In the genomic region with DNA sequence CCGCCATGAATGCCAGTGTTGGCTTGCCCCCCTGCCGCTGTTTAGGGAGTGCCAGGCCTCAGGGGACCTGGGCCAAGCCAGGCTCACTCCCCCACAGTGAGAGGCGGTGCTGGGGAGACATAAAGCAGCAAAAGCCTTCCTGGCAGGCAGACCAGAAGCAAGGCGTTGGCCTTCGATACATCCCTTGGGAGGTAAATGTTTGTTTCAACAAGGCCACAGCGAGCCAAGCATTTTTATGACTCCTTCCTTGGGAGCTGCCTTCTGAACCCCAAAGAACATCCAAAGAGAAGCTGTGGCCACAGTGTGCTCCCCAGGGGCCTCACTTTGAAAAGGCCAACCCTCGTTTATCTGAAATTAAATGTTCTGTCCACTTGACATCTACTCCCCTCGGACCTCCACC, we compare ENCODE assay signal across 15 cellular contexts.
DNase-seq lines count a peak whose midpoint lies in the region; ATAC-seq and TF ChIP-seq lines count a peak whose summit lies in the region.
"Had no signal": no experiment of that assay in that cellular context is flagged by ENCODE, and none has a peak within 500 bp of the region (broad histone marks: within the 10 kb centered on the region; RNA-seq: fewer than 3 reads in every experiment).

No MANE protein-coding gene starts in this region.

- H3K9me2 ChIP-seq in hepatocyte (replicated peaks; ENCODE audit: insufficient read depth): no peaks in the 10 kb centered on the region

- H3K36me3 ChIP-seq in HEK293 (ENCODE audit: control insufficient read depth in 2 of 2, insufficient read depth in 1 of 2, low read length in 2 of 2) (no peaks in the 10 kb centered on the region), hepatocyte (replicated peaks; ENCODE audit: insufficient read depth, low read depth) (no peaks in the 10 kb centered on the region), urinary bladder (ENCODE audit: insufficient read depth) (no peaks in the 10 kb centered on the region)
- H3K36me3 ChIP-seq: esophagus squamous epithelium had no signal

- H3K9me3 Mint-ChIP-seq in brain (peaks cover 0 to 6% (median 5%) of the 10 kb centered on the region in 5 experiments), nephron progenitor cell (peaks cover 1% of the 10 kb centered on the region)
- H3K9me3 Mint-ChIP-seq in stimulated activated naive B cell treated with anti-CD40 and anti-IgM and Interleukin-4, amounts not matched to agents 10 μg/mL and 1 μg/mL and 100 μg/mL, for 72 hours: peaks cover 3 to 9% of the 10 kb centered on the region in 2 donors
- H3K9me3 Mint-ChIP-seq: activated CD4-positive, alpha-beta T cell treated with anti-CD3 and anti-CD28 coated beads, Interleukin-2, amount 10 ng/mL, durations not matched to agents 24 days and 14 days; stimulated activated effector memory CD8-positive, alpha-beta T cell treated with anti-CD3 and anti-CD28 coated beads, Interleukin-12 subunit alpha, Interleukin-12 subunit beta, amount 100 ng/mL, for 72 hours; T-helper 1 cell treated with Interleukin-12 subunit alpha and Interleukin-12 subunit beta and Interleukin-4 antibody, amounts not matched to agents 30 μg/mL and 1 μg/mL, for 36 hours had no signal

- WGBS in hepatocyte (ENCODE audit: low lambda C conversion rate, missing lambda C conversion rate): 64% methylated on average over 8 of the region's 8 CpGs
- WGBS in urinary bladder: 21% methylated on average over 8 of the region's 8 CpGs

- no peaks in the 10 kb centered on the region for H3K9me3 ChIP-seq in HEK293 (ENCODE audit: control insufficient read depth, insufficient read depth, low read depth, low read length)
- no peaks in the 10 kb centered on the region for H3K9me3 ChIP-seq in hepatocyte (ENCODE audit: low read depth)
- H3K9me3 ChIP-seq: esophagus squamous epithelium had no signal

- ATAC-seq in stimulated activated naive B cell treated with anti-CD40 and anti-IgM and Interleukin-4, amounts not matched to agents 10 μg/mL and 1 μg/mL and 100 μg/mL, for 72 hours (replicated peaks): no peak
- ATAC-seq: stimulated activated effector memory CD8-positive, alpha-beta T cell treated with anti-CD3 and anti-CD28 coated beads, Interleukin-12 subunit alpha, Interleukin-12 subunit beta, amount 100 ng/mL, for 72 hours had no signal

- peaks cover 33% of the 10 kb centered on the region for H3K79me2 ChIP-seq in hepatocyte

- no peak overlapping the region for H3K4me3 ChIP-seq in HEK293 (ENCODE audit: low read depth, low read length)
- H3K4me3 ChIP-seq in hepatocyte: no peak overlapping the region
- H3K4me3 ChIP-seq in urinary bladder (ENCODE audit: low read depth, low read length): no peak overlapping the region
- H3K4me3 ChIP-seq: esophagus squamous epithelium had no signal

- H3K4me1 ChIP-seq in HEK293 (ENCODE audit: control insufficient read depth, insufficient read depth, low read length) (peaks cover 12% of the 10 kb centered on the region), hepatocyte (ENCODE audit: insufficient read depth) (peaks cover 41% of the 10 kb centered on the region), urinary bladder (ENCODE audit: insufficient read depth) (no peaks in the 10 kb centered on the region)

- H2AFZ ChIP-seq in hepatocyte: no peak overlapping the region

- H3K36me3 Mint-ChIP-seq in brain (no peaks in the 10 kb centered on the region), nephron progenitor cell (ENCODE audit: low read depth) (no peaks in the 10 kb centered on the region)
- H3K36me3 Mint-ChIP-seq in stimulated activated naive B cell treated with anti-CD40 and anti-IgM and Interleukin-4, amounts not matched to agents 10 μg/mL and 1 μg/mL and 100 μg/mL, for 72 hours: peaks cover 1% of the 10 kb centered on the region in 2 donors

- H3K27ac Mint-ChIP-seq in brain (peak overlapping the region in 3 of 5 experiments; percentile 31 to 77 (median 59)), nephron progenitor cell (no peak overlapping the region)
- H3K27ac Mint-ChIP-seq in stimulated activated naive B cell treated with anti-CD40 and anti-IgM and Interleukin-4, amounts not matched to agents 10 μg/mL and 1 μg/mL and 100 μg/mL, for 72 hours: no peak overlapping the region
- H3K27ac Mint-ChIP-seq: activated CD4-positive, alpha-beta T cell treated with anti-CD3 and anti-CD28 coated beads, Interleukin-2, amount 10 ng/mL, durations not matched to agents 24 days and 14 days; stimulated activated effector memory CD8-positive, alpha-beta T cell treated with anti-CD3 and anti-CD28 coated beads, Interleukin-12 subunit alpha, Interleukin-12 subunit beta, amount 100 ng/mL, for 72 hours; T-helper 1 cell treated with Interleukin-12 subunit alpha and Interleukin-12 subunit beta and Interleukin-4 antibody, amounts not matched to agents 30 μg/mL and 1 μg/mL, for 36 hours had no signal

- CTCF ChIA-PET in HEK293 (lab: Yijun Ruan, JAX): interaction anchor here (0.7 to 2.3 kb wide), 3 partner anchors 7 to 21 kb away, joined by 3 to 8 read pairs (median 3); no protein-coding TSS in a partner anchor

- DNase-seq in hepatocyte (ENCODE audit: low spot score) (no peak), SK-N-DZ (ENCODE audit: low spot score) (no peak), nephron progenitor cell (no peak)
- DNase-seq in stimulated activated naive B cell treated with anti-CD40 and anti-IgM and Interleukin-4, amounts not matched to agents 10 μg/mL and 1 μg/mL and 100 μg/mL, for 72 hours: no peak
- DNase-seq: activated CD4-positive, alpha-beta T cell treated with anti-CD3 and anti-CD28 coated beads, Interleukin-2, amount 10 ng/mL, durations not matched to agents 24 days and 14 days; activated T-cell treated with anti-CD3 and anti-CD28 coated beads, Interleukin-2, amount 50 U/mL, for 48 hours; esophagus squamous epithelium; islet precursor cell; MM.1S; NCI-H524 treated with DMSO at 0.1 percent for 48 hours had no signal

- H4K20me1 ChIP-seq in hepatocyte (ENCODE audit: insufficient read depth, poor library complexity, severe bottlenecking): no peaks in the 10 kb centered on the region

- no peak overlapping the region for H3K4me2 ChIP-seq in hepatocyte

- H3K27me3 ChIP-seq in hepatocyte: no peaks in the 10 kb centered on the region

- H3K4me3 Mint-ChIP-seq in brain (no peak overlapping the region), nephron progenitor cell (no peak overlapping the region)
- H3K4me3 Mint-ChIP-seq in stimulated activated naive B cell treated with anti-CD40 and anti-IgM and Interleukin-4, amounts not matched to agents 10 μg/mL and 1 μg/mL and 100 μg/mL, for 72 hours: no peak overlapping the region
- H3K4me3 Mint-ChIP-seq: activated CD4-positive, alpha-beta T cell treated with anti-CD3 and anti-CD28 coated beads, Interleukin-2, amount 10 ng/mL, durations not matched to agents 24 days and 14 days; stimulated activated effector memory CD8-positive, alpha-beta T cell treated with anti-CD3 and anti-CD28 coated beads, Interleukin-12 subunit alpha, Interleukin-12 subunit beta, amount 100 ng/mL, for 72 hours; T-helper 1 cell treated with Interleukin-12 subunit alpha and Interleukin-12 subunit beta and Interleukin-4 antibody, amounts not matched to agents 30 μg/mL and 1 μg/mL, for 36 hours had no signal

- H3K27ac ChIP-seq in HEK293 (ENCODE audit: extremely low read depth, low read depth, low read length): no peak overlapping the region
- H3K27ac ChIP-seq in hepatocyte: peak overlapping the region; percentile 55
- peak overlapping the region; percentile 41 for H3K27ac ChIP-seq in urinary bladder (ENCODE audit: low read depth)

- no peak for TF ChIP-seq CTCF in HEK293 (tag by site-specific recombination; IDR thresholded peaks at IDR 0.05)
- no peak for TF ChIP-seq CTCF in brain (conservative IDR thresholded peaks at IDR 0.05)
- TF ChIP-seq CTCF in hepatocyte (IDR thresholded peaks at IDR 0.05; ENCODE audit: poor library complexity): no peak
- no peak for TF ChIP-seq CTCF in nephron progenitor cell (IDR thresholded peaks at IDR 0.05)

- H3K4me1 Mint-ChIP-seq in brain: peaks cover 86% of the 10 kb centered on the region
- H3K4me1 Mint-ChIP-seq in stimulated activated naive B cell treated with anti-CD40 and anti-IgM and Interleukin-4, amounts not matched to agents 10 μg/mL and 1 μg/mL and 100 μg/mL, for 72 hours: peaks cover 21 to 28% of the 10 kb centered on the region in 2 donors
- peaks cover 81% of the 10 kb centered on the region for H3K4me1 Mint-ChIP-seq in nephron progenitor cell

- H3K27me3 Mint-ChIP-seq in brain (peaks cover 10% of the 10 kb centered on the region), nephron progenitor cell (ENCODE audit: low read depth, poor library complexity) (peaks cover 23% of the 10 kb centered on the region)
- peaks cover 44 to 54% of the 10 kb centered on the region in 2 donors for H3K27me3 Mint-ChIP-seq in stimulated activated naive B cell treated with anti-CD40 and anti-IgM and Interleukin-4, amounts not matched to agents 10 μg/mL and 1 μg/mL and 100 μg/mL, for 72 hours

- POLR2A ChIA-PET in HEK293 (lab: Yijun Ruan, JAX): no interaction called here

TF ChIP-seq in HEK293, 187 proteins besides CTCF, POLR2A, EP300 and RAD21 (continues in another document):
- TF ChIP-seq ZNF76 (tag by site-specific recombination; IDR thresholded peaks at IDR 0.05; ENCODE audit: borderline replicate concordance, low read depth): no peak
- peak; percentile 76 for TF ChIP-seq WT1 (tag by site-specific recombination; IDR thresholded peaks at IDR 0.05)
- peak; percentile 54 for TF ChIP-seq ZIC2 (tag by site-specific recombination; IDR thresholded peaks at IDR 0.05)
- TF ChIP-seq, protein P1, sequence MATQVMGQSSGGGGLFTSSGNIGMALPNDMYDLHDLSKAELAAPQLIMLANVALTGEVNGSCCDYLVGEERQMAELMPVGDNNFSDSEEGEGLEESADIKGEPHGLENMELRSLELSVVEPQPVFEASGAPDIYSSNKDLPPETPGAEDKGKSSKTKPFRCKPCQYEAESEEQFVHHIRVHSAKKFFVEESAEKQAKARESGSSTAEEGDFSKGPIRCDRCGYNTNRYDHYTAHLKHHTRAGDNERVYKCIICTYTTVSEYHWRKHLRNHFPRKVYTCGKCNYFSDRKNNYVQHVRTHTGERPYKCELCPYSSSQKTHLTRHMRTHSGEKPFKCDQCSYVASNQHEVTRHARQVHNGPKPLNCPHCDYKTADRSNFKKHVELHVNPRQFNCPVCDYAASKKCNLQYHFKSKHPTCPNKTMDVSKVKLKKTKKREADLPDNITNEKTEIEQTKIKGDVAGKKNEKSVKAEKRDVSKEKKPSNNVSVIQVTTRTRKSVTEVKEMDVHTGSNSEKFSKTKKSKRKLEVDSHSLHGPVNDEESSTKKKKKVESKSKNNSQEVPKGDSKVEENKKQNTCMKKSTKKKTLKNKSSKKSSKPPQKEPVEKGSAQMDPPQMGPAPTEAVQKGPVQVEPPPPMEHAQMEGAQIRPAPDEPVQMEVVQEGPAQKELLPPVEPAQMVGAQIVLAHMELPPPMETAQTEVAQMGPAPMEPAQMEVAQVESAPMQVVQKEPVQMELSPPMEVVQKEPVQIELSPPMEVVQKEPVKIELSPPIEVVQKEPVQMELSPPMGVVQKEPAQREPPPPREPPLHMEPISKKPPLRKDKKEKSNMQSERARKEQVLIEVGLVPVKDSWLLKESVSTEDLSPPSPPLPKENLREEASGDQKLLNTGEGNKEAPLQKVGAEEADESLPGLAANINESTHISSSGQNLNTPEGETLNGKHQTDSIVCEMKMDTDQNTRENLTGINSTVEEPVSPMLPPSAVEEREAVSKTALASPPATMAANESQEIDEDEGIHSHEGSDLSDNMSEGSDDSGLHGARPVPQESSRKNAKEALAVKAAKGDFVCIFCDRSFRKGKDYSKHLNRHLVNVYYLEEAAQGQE (tag by site-specific recombination; IDR thresholded peaks at IDR 0.05): no peak

Comparison
In these comparisons a context has a peak if more than half of its experiments do, and no peak if none do; other contexts are left out.
1. H3K27ac Mint-ChIP-seq: peak in brain (3 of 5); none in stimulated activated naive B cell treated with anti-CD40 and anti-IgM and Interleukin-4, amounts not matched to agents 10 μg/mL and 1 μg/mL and 100 μg/mL, for 72 hours (single experiment) and nephron progenitor cell (single experiment).